Comparison of ENCODE assay signal across 8 cellular contexts in genomic region chr3:194306771-194307640, GRCh38. TPM values are rescaled to one million over a fixed set of nuclear protein-coding genes. Genes with fewer than 3 reads are reported as not detected.
A peak's percentile ranks its signal among the peaks of the same experiment; 100 is the strongest.
DNase-seq lines count a peak whose midpoint lies in the region; ATAC-seq and TF ChIP-seq lines count a peak whose summit lies in the region.

No MANE protein-coding gene starts in this region.

- ATAC-seq in GM21529 (IDR thresholded peaks at IDR 0.05; ENCODE audit: unreplicated experiment), result peak; percentile 60
- ATAC-seq in esophagus mucosa, result peak; percentile 23

- peaks cover 13% of the 10 kb centered on the region for H3K27me3 Mint-ChIP-seq in IgD-negative memory B cell

- intact Hi-C loops in dorsolateral prefrontal cortex (cut with DNase I), result no loop called here

- H3K27me3 ChIP-seq in dorsolateral prefrontal cortex, result peaks cover 0 to 3% (median 0%) of the 10 kb centered on the region in 45 donors

- in situ Hi-C loops in GM13977 (cut with MboI; ENCODE audit: low pct_unique_long_range_greater_than_20kb, low sequenced_read_pairs, unreplicated experiment), result loop anchor here (25.0 kb wide), 1 partner anchor 645 kb away; no protein-coding TSS in a partner anchor

- no peak overlapping the region for H3K4me3 ChIP-seq in dorsolateral prefrontal cortex

- H3K4me1 Mint-ChIP-seq in IgD-negative memory B cell, result peaks cover 39 to 48% (median 45%) of the 10 kb centered on the region in 3 donors

- H3K27ac Mint-ChIP-seq in IgD-negative memory B cell, result peak overlapping the region; percentile 96 to 99 (median 99)

- H3K36me3 Mint-ChIP-seq in IgD-negative memory B cell, result peaks cover 2% of the 10 kb centered on the region

- TF ChIP-seq CTCF in GM13977 (IDR thresholded peaks at IDR 0.05; ENCODE audit: extremely low read depth, insufficient read depth, missing control alignments) (no peak), dorsolateral prefrontal cortex (IDR thresholded peaks at IDR 0.05 in 54 of 56, conservative IDR thresholded peaks at IDR 0.05 in 2 of 56; ENCODE audit: low read depth in 1 of 56, partially characterized antibody in 56 of 56) (no peak)

- peaks cover 0 to 3% (median 0%) of the 10 kb centered on the region in 3 donors for H3K9me3 Mint-ChIP-seq in IgD-negative memory B cell

- H3K4me3 Mint-ChIP-seq in IgD-negative memory B cell, result peak overlapping the region; percentile 71 to 89 (median 83)

- DNase-seq in GM13977 (ENCODE audit: low spot score) (peak; percentile 69), NCI-H1105 (lab: John Stamatoyannopoulos, UW) (no peak), activated gamma-delta T cell (lab: John Stamatoyannopoulos, UW) (no peak), dorsolateral prefrontal cortex (no peak)
- no peak for DNase-seq in effector CD4-positive, alpha-beta T cell

- no peak overlapping the region for H3K27ac ChIP-seq in dorsolateral prefrontal cortex

RNA-seq across cellular contexts. Expression of gene CPN2, which starts 44.1 kb away (rescaled TPM):
- polyA plus RNA-seq in IgD-negative memory B cell, result not detected
- not detected for total RNA-seq in esophagus mucosa
- total RNA-seq in dorsolateral prefrontal cortex, result not detected
